17 cellular contexts compared by ENCODE assay signal in genomic region chr22:21622624-21623401, GRCh38. TPM values are rescaled to one million over a fixed set of nuclear protein-coding genes. Genes with fewer than 3 reads are reported as not detected.
DNase-seq lines count a peak whose midpoint lies in the region; ATAC-seq and TF ChIP-seq lines count a peak whose summit lies in the region.
"Had no signal": no experiment of that assay in that cellular context is flagged by ENCODE, and none has a peak within 500 bp of the region (broad histone marks: within the 10 kb centered on the region; RNA-seq: fewer than 3 reads in every experiment).

No MANE protein-coding gene starts in this region.

- H3K27ac Mint-ChIP-seq in Caco-2 (ENCODE audit: unreplicated experiment) (peak overlapping the region; percentile 72), IgD-negative memory B cell (peak overlapping the region in 2 of 3 donors; percentile 76 to 86)
- H3K27ac Mint-ChIP-seq in central memory CD8-positive, alpha-beta T cell (ENCODE audit: low read depth) = peak overlapping the region; percentile 68
- H3K27ac Mint-ChIP-seq: activated CD4-positive, alpha-beta T cell treated with anti-CD3 and anti-CD28 coated beads, Interleukin-2, amount 10 ng/mL, durations not matched to agents 24 days and 14 days; activated T-helper 1 cell treated with anti-CD3 and anti-CD28 coated beads, Interleukin-12 subunit alpha, Interleukin-12 subunit beta, Interleukin-2, Interleukin-4 antibody, amounts not matched to agents 30 ng/mL and 10 ng/mL and 1 ng/mL, durations not matched to agents 14 hours and 24 hours and 36 hours; memory B cell had no signal

- H3K4me1 Mint-ChIP-seq in Caco-2 (ENCODE audit: low read depth, unreplicated experiment) (peaks cover 11% of the 10 kb centered on the region), IgD-negative memory B cell (peaks cover 8 to 23% (median 11%) of the 10 kb centered on the region in 3 donors)
- peaks cover 45% of the 10 kb centered on the region for H3K4me1 Mint-ChIP-seq in central memory CD8-positive, alpha-beta T cell

- H4K8ac ChIP-seq in neuronal stem cell (ENCODE audit: low read depth, low read length) = no peak overlapping the region

- no peak overlapping the region for H2AFZ ChIP-seq in neuronal stem cell (ENCODE audit: low read length)

- peak overlapping the region; percentile 49 for H3K23ac ChIP-seq in neuronal stem cell (ENCODE audit: low read depth, low read length, poor library complexity)

- no peak overlapping the region for H3K4ac ChIP-seq in neuronal stem cell (ENCODE audit: low read length)

- H3K4me3 ChIP-seq in Caco-2 (ENCODE audit: low read depth, low read length) (no peak overlapping the region), neuronal stem cell (ENCODE audit: low read length in 2 of 2) (no peak overlapping the region)
- H3K4me3 ChIP-seq: BLaER1, ovary had no signal

- BruUV-seq in Caco-2 (replicated peaks; lab: Mats Ljungman, UMichigan) = no TSS peak

- H3K4me1 ChIP-seq in Caco-2 (no peaks in the 10 kb centered on the region; the same call in 1 of the 2 replicates), neuronal stem cell (ENCODE audit: control insufficient read depth in 2 of 2, insufficient read depth in 1 of 2, low read depth in 1 of 2, low read length in 2 of 2) (peaks cover 2 to 5% of the 10 kb centered on the region in 2 donors)
- H3K4me1 ChIP-seq: foreskin keratinocyte had no signal

- peaks cover 89% of the 10 kb centered on the region for H3K36me3 Mint-ChIP-seq in Caco-2 (ENCODE audit: insufficient read depth, unreplicated experiment)
- H3K36me3 Mint-ChIP-seq in IgD-negative memory B cell = no peaks in the 10 kb centered on the region
- H3K36me3 Mint-ChIP-seq in central memory CD8-positive, alpha-beta T cell (ENCODE audit: insufficient read depth) = peaks cover 47% of the 10 kb centered on the region

- no peak overlapping the region for H2BK120ac ChIP-seq in neuronal stem cell (ENCODE audit: low read depth, low read length)

- no peak for TF ChIP-seq CTCF in Caco-2 (IDR thresholded peaks at IDR 0.05; ENCODE audit: insufficient read depth in 1 of 2, low read depth in 1 of 2, low read length in 1 of 2, severe bottlenecking in 1 of 2, unreplicated experiment in 1 of 2)

- no peak overlapping the region for H3K14ac ChIP-seq in neuronal stem cell (ENCODE audit: low read length)

- no peak overlapping the region for H3K27ac ChIP-seq in neuronal stem cell (replicated peaks; ENCODE audit: low read length)
- H3K27ac ChIP-seq: foreskin keratinocyte, ovary had no signal

- H2BK5ac ChIP-seq in neuronal stem cell (ENCODE audit: low read length) = no peak overlapping the region

- no peak overlapping the region for H2AK5ac ChIP-seq in neuronal stem cell (ENCODE audit: low read depth, low read length)

- H3K9me3 ChIP-seq in Caco-2 (no peaks in the 10 kb centered on the region), neuronal stem cell (replicated peaks in 1 of 2; ENCODE audit: control insufficient read depth in 2 of 2, insufficient read depth in 1 of 2, low read depth in 1 of 2, low read length in 2 of 2) (no peaks in the 10 kb centered on the region)
- H3K9me3 ChIP-seq: BLaER1, ovary had no signal

- CTCF ChIA-PET in Caco-2 (lab: Charles Lee) = interaction anchor here (0.6 to 2.5 kb wide), 3 partner anchors 13 to 24 kb away, joined by 3 to 10 read pairs (median 6); partner anchors contain the start of gene SDF2L1

- H3K9ac ChIP-seq in neuronal stem cell (ENCODE audit: low read depth, low read length, poor library complexity) = no peak overlapping the region
- H3K9ac ChIP-seq: BLaER1 had no signal

- H3K27me3 Mint-ChIP-seq in Caco-2 (ENCODE audit: insufficient read depth, unreplicated experiment) (no peaks in the 10 kb centered on the region), IgD-negative memory B cell (no peaks in the 10 kb centered on the region)
- no peaks in the 10 kb centered on the region for H3K27me3 Mint-ChIP-seq in central memory CD8-positive, alpha-beta T cell
- H3K27me3 Mint-ChIP-seq: activated CD4-positive, alpha-beta T cell treated with anti-CD3 and anti-CD28 coated beads, Interleukin-2, amount 10 ng/mL, durations not matched to agents 24 days and 14 days; memory B cell; T-helper 17 cell had no signal

- intact Hi-C loops in Caco-2 (cut with micrococcal nuclease; ENCODE audit: unreplicated experiment) = no loop called here

- peaks cover 6% of the 10 kb centered on the region for H3K79me1 ChIP-seq in neuronal stem cell (ENCODE audit: low read depth, low read length)

- no peak overlapping the region for H4K91ac ChIP-seq in neuronal stem cell (ENCODE audit: low read depth, low read length, poor library complexity)

- WGBS in neuronal stem cell (ENCODE audit: extremely low coverage in 2 of 2, insufficient read length in 2 of 2, insufficient replicate concordance in 1 of 2), 2 donors = no CpG with 5 or more reads among the region's 26 CpGs

- H3K4me2 ChIP-seq in neuronal stem cell (ENCODE audit: insufficient read depth, low read length, poor library complexity, severe bottlenecking) = no peak overlapping the region
- H3K4me2 ChIP-seq: BLaER1 had no signal

- H2BK12ac ChIP-seq in neuronal stem cell (ENCODE audit: low read length) = no peak overlapping the region

- POLR2A ChIA-PET in Caco-2 (lab: Charles Lee) = interaction anchor here (0.6 kb wide), 1 partner anchor 50 kb away, joined by 4 read pairs; no protein-coding TSS in a partner anchor

- H3K4me3 Mint-ChIP-seq in Caco-2 (ENCODE audit: unreplicated experiment) (no peak overlapping the region), IgD-negative memory B cell (peak overlapping the region in 1 of 4 donors; percentile 23)
- H3K4me3 Mint-ChIP-seq in central memory CD8-positive, alpha-beta T cell = no peak overlapping the region
- H3K4me3 Mint-ChIP-seq: activated CD4-positive, alpha-beta T cell treated with anti-CD3 and anti-CD28 coated beads, Interleukin-2, amount 10 ng/mL, durations not matched to agents 24 days and 14 days; activated T-helper 1 cell treated with anti-CD3 and anti-CD28 coated beads, Interleukin-12 subunit alpha, Interleukin-12 subunit beta, Interleukin-2, Interleukin-4 antibody, amounts not matched to agents 30 ng/mL and 10 ng/mL and 1 ng/mL, durations not matched to agents 14 hours and 24 hours and 36 hours; memory B cell; T-helper 17 cell had no signal

- no peak overlapping the region for H2BK15ac ChIP-seq in neuronal stem cell (ENCODE audit: low read length)

- no peaks in the 10 kb centered on the region for H3K9me3 Mint-ChIP-seq in Caco-2 (ENCODE audit: unreplicated experiment)
- no peaks in the 10 kb centered on the region for H3K9me3 Mint-ChIP-seq in IgD-negative memory B cell
- no peaks in the 10 kb centered on the region for H3K9me3 Mint-ChIP-seq in central memory CD8-positive, alpha-beta T cell
- H3K9me3 Mint-ChIP-seq: activated CD4-positive, alpha-beta T cell treated with anti-CD3 and anti-CD28 coated beads, Interleukin-2, amount 10 ng/mL, durations not matched to agents 24 days and 14 days; activated T-helper 1 cell treated with anti-CD3 and anti-CD28 coated beads, Interleukin-12 subunit alpha, Interleukin-12 subunit beta, Interleukin-2, Interleukin-4 antibody, amounts not matched to agents 30 ng/mL and 10 ng/mL and 1 ng/mL, durations not matched to agents 14 hours and 24 hours and 36 hours; memory B cell had no signal

- ATAC-seq in central memory CD8-positive, alpha-beta T cell (replicated peaks; ENCODE audit: extremely low read depth, poor library complexity, severe bottlenecking) = no peak
- ATAC-seq: T-helper 17 cell had no signal

- H3K27me3 ChIP-seq in Caco-2 (replicated peaks; ENCODE audit: control insufficient read depth, insufficient read depth, low read length) (no peaks in the 10 kb centered on the region), neuronal stem cell (ENCODE audit: control insufficient read depth in 3 of 3, insufficient read depth in 3 of 3, low read depth in 1 of 3, low read length in 3 of 3) (no peaks in the 10 kb centered on the region)
- H3K27me3 ChIP-seq: BLaER1, foreskin keratinocyte, ovary had no signal

- DNase-seq in Caco-2 = no peak
- DNase-seq in central memory CD8-positive, alpha-beta T cell (ENCODE audit: low spot score in 2 of 2) = no peak
- no peak for DNase-seq in neuronal stem cell (ENCODE audit: low spot score)
- DNase-seq in kidney tubule cell (ENCODE audit: low spot score) = no peak
- DNase-seq in ureter (ENCODE audit: low spot score) = no peak
- no peak for DNase-seq in NCI-H1105 (lab: John Stamatoyannopoulos, UW)
- DNase-seq: activated CD4-positive, alpha-beta T cell treated with anti-CD3 and anti-CD28 coated beads, Interleukin-2, amount 10 ng/mL, durations not matched to agents 24 days and 14 days; foreskin keratinocyte; NCI-H2029; NCI-H524 treated with DMSO at 0.1 percent for 48 hours; ovary; stimulated activated CD4-positive, alpha-beta T cell treated with anti-CD3 and anti-CD28 coated beads, Interleukin-12 subunit alpha, Interleukin-12 subunit beta, amount 100 ng/mL, for 4 hours; T-helper 17 cell had no signal

- H3K18ac ChIP-seq in neuronal stem cell (ENCODE audit: low read length) = no peak overlapping the region

- H3K36me3 ChIP-seq in Caco-2 (ENCODE audit: control insufficient read depth, insufficient read depth, low read length) = peaks cover 1% of the 10 kb centered on the region; the same call in 1 of the 2 replicates
- peaks cover 19 to 73% of the 10 kb centered on the region in 2 donors for H3K36me3 ChIP-seq in neuronal stem cell (replicated peaks in 1 of 2; ENCODE audit: control insufficient read depth in 2 of 2, insufficient read depth in 2 of 2, low read length in 2 of 2)
- H3K36me3 ChIP-seq: ovary had no signal

RNA-seq across cellular contexts. Expression of gene YDJC, which starts 7.0 kb away (rescaled TPM):
- 55.9 and 60.0 TPM in 2 replicates for total RNA-seq in Caco-2 (2022)
- 94.2 TPM for polyA plus RNA-seq in IgD-negative memory B cell
- 14.9 TPM for polyA plus RNA-seq in neuronal stem cell (2013, experiment 1 of 2)
- 14.0 TPM for polyA plus RNA-seq in neuronal stem cell (2013, experiment 2 of 2)
- total RNA-seq in ureter = 27.2 TPM

RNA-seq across cellular contexts. Expression of gene CCDC116, which starts 9.7 kb away (rescaled TPM):
- total RNA-seq in Caco-2 (2022) (not detected in 2 replicates), ureter (0.57 TPM)
- 0.11 TPM for polyA plus RNA-seq in IgD-negative memory B cell
- polyA plus RNA-seq in neuronal stem cell (2013, experiment 1 of 2) = 0.10 TPM
- 0.18 TPM for polyA plus RNA-seq in neuronal stem cell (2013, experiment 2 of 2)

RNA-seq across cellular contexts. Expression of gene SDF2L1, which starts 19.3 kb away (rescaled TPM):
- total RNA-seq in Caco-2 (2022) (48.5 and 49.6 TPM in 2 replicates), ureter (28.1 TPM)
- polyA plus RNA-seq in IgD-negative memory B cell = 61.5 TPM
- 9.6 TPM for polyA plus RNA-seq in neuronal stem cell (2013, experiment 1 of 2)
- polyA plus RNA-seq in neuronal stem cell (2013, experiment 2 of 2) = 9.4 TPM

RNA-seq across cellular contexts. Expression of gene PPIL2, which starts 43.0 kb away (rescaled TPM):
- total RNA-seq in Caco-2 (2022) (53.2 and 55.0 TPM in 2 replicates), ureter (62.9 TPM)
- polyA plus RNA-seq in IgD-negative memory B cell = 30.4 TPM
- polyA plus RNA-seq in neuronal stem cell (2013, experiment 1 of 2) = 23.0 TPM
- 23.7 TPM for polyA plus RNA-seq in neuronal stem cell (2013, experiment 2 of 2)

RNA-seq across cellular contexts. Expression of gene UBE2L3, which starts 55.3 kb away (rescaled TPM):
- total RNA-seq in Caco-2 (2022) (63.4 and 66.7 TPM in 2 replicates), ureter (42.7 TPM)
- polyA plus RNA-seq in IgD-negative memory B cell = 106 TPM
- polyA plus RNA-seq in neuronal stem cell (2013, experiment 1 of 2) = 99.7 TPM
- 102 TPM for polyA plus RNA-seq in neuronal stem cell (2013, experiment 2 of 2)
